Comparison of ENCODE assay signal across 21 cellular contexts in the genomic region with DNA sequence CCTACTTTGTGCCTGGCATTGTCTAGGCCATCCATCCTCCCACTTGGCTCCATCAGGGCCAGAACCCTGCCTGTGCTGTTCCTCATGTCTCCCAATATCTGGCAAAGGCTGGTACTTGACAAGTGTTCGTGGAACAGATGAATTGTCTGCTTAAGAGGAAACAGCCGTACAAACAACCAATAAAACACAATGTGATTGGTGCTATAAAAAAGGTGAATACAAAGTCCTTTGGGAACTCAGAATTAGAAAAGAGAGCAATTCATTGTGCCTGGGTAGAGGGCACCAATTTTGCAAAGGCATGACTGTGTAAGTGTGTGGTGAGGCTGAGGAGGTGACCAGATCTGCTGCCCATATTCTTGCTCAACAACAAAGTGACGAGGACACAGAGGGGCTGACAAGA.
DNase-seq lines count a peak whose midpoint lies in the region; ATAC-seq, FAIRE-seq and TF ChIP-seq lines count a peak whose summit lies in the region.
"Had no signal": no experiment of that assay in that cellular context is flagged by ENCODE, and none has a peak within 500 bp of the region (broad histone marks: within the 10 kb centered on the region; RNA-seq: fewer than 3 reads in every experiment).

No MANE protein-coding gene starts in this region.

- 21 to 41% (median 21%) methylated on average over 3 of the region's 3 CpGs for WGBS in small intestine, 3 donors

- no peak for FAIRE-seq in small intestine (lab: Jason Lieb, UNC)
- FAIRE-seq: A549, D721Med, G401.6, GM12891, GM19239 had no signal

- TF ChIP-seq CTCF in colonic mucosa (IDR thresholded peaks at IDR 0.05), result no peak
- no peak for TF ChIP-seq CTCF in mucosa of descending colon (IDR thresholded peaks at IDR 0.05)

- intact Hi-C loops in colonic mucosa (cut with DNase I) (no loop called here), mucosa of descending colon (cut with DNase I, micrococcal nuclease) (no loop called here)

- H3K27me3 ChIP-seq in colonic mucosa (no peaks in the 10 kb centered on the region), small intestine (ENCODE audit: control insufficient read depth in 2 of 2, insufficient read depth in 2 of 2, low read length in 2 of 2) (no peaks in the 10 kb centered on the region)
- H3K27me3 ChIP-seq: BLaER1 treated with 17β-estradiol and CSF1 and Interleukin-3, amounts not matched to agents 10 nM and 100 nM had no signal

- DNase-seq in colonic mucosa, result peak; percentile 33
- DNase-seq in mucosa of descending colon, result peak in 2 of 3 donors; percentile 33 to 39
- peak; percentile 32 for DNase-seq in small intestine
- no peak for DNase-seq in NCI-H1048 (lab: John Stamatoyannopoulos, UW)
- no peak for DNase-seq in amniotic stem cell (lab: John Stamatoyannopoulos, UW)
- DNase-seq: AML-193; Caco-2; Calu3; CD4-positive, alpha-beta T cell; CD8-positive, alpha-beta T cell; DMS79 treated with DMSO at 0.1 percent for 48 hours; GF-D8 had no signal

- peak overlapping the region; percentile 27 for H3K27ac ChIP-seq in colonic mucosa
- no peak overlapping the region for H3K27ac ChIP-seq in small intestine (ENCODE audit: low read depth in 1 of 2, low read length in 1 of 2)
- H3K27ac ChIP-seq: 22Rv1; A549; BLaER1 treated with 17β-estradiol and CSF1 and Interleukin-3, amounts not matched to agents 10 nM and 100 nM; C4-2B had no signal

- H3K9me3 ChIP-seq in colonic mucosa (no peaks in the 10 kb centered on the region), mucosa of descending colon (no peaks in the 10 kb centered on the region), small intestine (ENCODE audit: control insufficient read depth, low read depth) (no peaks in the 10 kb centered on the region)
- H3K9me3 ChIP-seq: A549; BLaER1 treated with 17β-estradiol and CSF1 and Interleukin-3, amounts not matched to agents 10 nM and 100 nM; Caco-2 had no signal

- H3K4me1 ChIP-seq in colonic mucosa (peaks cover 10% of the 10 kb centered on the region), mucosa of descending colon (ENCODE audit: low read depth) (peaks cover 23% of the 10 kb centered on the region), small intestine (ENCODE audit: control insufficient read depth in 2 of 2, insufficient read depth in 1 of 2, low read depth in 1 of 2, low read length in 1 of 2) (no peaks in the 10 kb centered on the region)
- H3K4me1 ChIP-seq: A549; BLaER1 treated with 17β-estradiol and CSF1 and Interleukin-3, amounts not matched to agents 10 nM and 100 nM; Caco-2 had no signal

- H3K4me3 ChIP-seq in colonic mucosa, result no peak overlapping the region
- no peak overlapping the region for H3K4me3 ChIP-seq in mucosa of descending colon
- no peak overlapping the region for H3K4me3 ChIP-seq in small intestine (ENCODE audit: low read depth in 1 of 2, low read length in 2 of 2)
- H3K4me3 ChIP-seq: A549; BLaER1 treated with 17β-estradiol and CSF1 and Interleukin-3, amounts not matched to agents 10 nM and 100 nM had no signal

- H3K36me3 ChIP-seq in colonic mucosa (no peaks in the 10 kb centered on the region), mucosa of descending colon (ENCODE audit: low read depth) (no peaks in the 10 kb centered on the region), small intestine (ENCODE audit: control insufficient read depth in 2 of 2, insufficient read depth in 2 of 2, low read length in 2 of 2) (no peaks in the 10 kb centered on the region)
- H3K36me3 ChIP-seq: BLaER1 treated with 17β-estradiol and CSF1 and Interleukin-3, amounts not matched to agents 10 nM and 100 nM had no signal

- H3K9ac ChIP-seq in colonic mucosa (ENCODE audit: low read depth in 2 of 2, low read length in 2 of 2), result no peak overlapping the region
- H3K9ac ChIP-seq: BLaER1 treated with 17β-estradiol and CSF1 and Interleukin-3, amounts not matched to agents 10 nM and 100 nM had no signal

- ATAC-seq in mucosa of descending colon, result peak; percentile 88
- ATAC-seq in HG03565 (IDR thresholded peaks at IDR 0.05; ENCODE audit: unreplicated experiment), result no peak
- ATAC-seq: A549; CD8-positive, alpha-beta T cell had no signal

Comparison
In these comparisons a context has a peak if more than half of its experiments do, and no peak if none do; other contexts are left out.
1. DNase-seq: peak in colonic mucosa (single experiment), mucosa of descending colon (2 of 3) and small intestine (single experiment); none in NCI-H1048 (single experiment) and amniotic stem cell (single experiment).